ENCODE assay signal across 20 cellular contexts in genomic region chr3:47854267-47854666, GRCh38. TPM values are rescaled to one million over a fixed set of nuclear protein-coding genes. Genes with fewer than 3 reads are reported as not detected.
A peak's percentile ranks its signal among the peaks of the same experiment; 100 is the strongest.
DNase-seq lines count a peak whose midpoint lies in the region; ATAC-seq and TF ChIP-seq lines count a peak whose summit lies in the region.
"Had no signal": no experiment of that assay in that cellular context is flagged by ENCODE, and none has a peak within 500 bp of the region (broad histone marks: within the 10 kb centered on the region; RNA-seq: fewer than 3 reads in every experiment).

No MANE protein-coding gene starts in this region.

- H3K4me1 Mint-ChIP-seq in natural killer cell treated with Interleukin-12 subunit alpha and Interleukin-12 subunit beta and Interleukin-15 and Interleukin-18, amount 100 ng/mL, for 72 hours (ENCODE audit: low read depth in 2 of 2): no peaks in the 10 kb centered on the region
- H3K4me1 Mint-ChIP-seq in natural killer cell: no peaks in the 10 kb centered on the region
- H3K4me1 Mint-ChIP-seq in glutamatergic neuron (ENCODE audit: low read depth, unreplicated experiment): no peaks in the 10 kb centered on the region

- H3K36me3 Mint-ChIP-seq in natural killer cell treated with Interleukin-12 subunit alpha and Interleukin-12 subunit beta and Interleukin-15 and Interleukin-18, amount 100 ng/mL, for 72 hours: no peaks in the 10 kb centered on the region
- H3K36me3 Mint-ChIP-seq in natural killer cell: no peaks in the 10 kb centered on the region
- no peaks in the 10 kb centered on the region for H3K36me3 Mint-ChIP-seq in glutamatergic neuron (ENCODE audit: unreplicated experiment)

- H2AFZ ChIP-seq in osteoblast (ENCODE audit: low read length): no peak overlapping the region

- H3K9me3 ChIP-seq in osteoblast (ENCODE audit: low read depth, low read length): no peaks in the 10 kb centered on the region
- H3K9me3 ChIP-seq in testis: no peaks in the 10 kb centered on the region
- H3K9me3 ChIP-seq: A549, Peyer's patch had no signal

- no peak overlapping the region for H3K4me3 Mint-ChIP-seq in natural killer cell treated with Interleukin-12 subunit alpha and Interleukin-12 subunit beta and Interleukin-15 and Interleukin-18, amount 100 ng/mL, for 72 hours
- no peak overlapping the region for H3K4me3 Mint-ChIP-seq in natural killer cell
- no peak overlapping the region for H3K4me3 Mint-ChIP-seq in glutamatergic neuron (ENCODE audit: unreplicated experiment)
- H3K4me3 Mint-ChIP-seq: B cell, CD14-positive monocyte had no signal

- H3K4me3 ChIP-seq in osteoblast (ENCODE audit: insufficient read depth, low read length): no peak overlapping the region
- no peak overlapping the region for H3K4me3 ChIP-seq in testis
- H3K4me3 ChIP-seq: A549, Peyer's patch had no signal

- no peaks in the 10 kb centered on the region for H3K9me3 Mint-ChIP-seq in natural killer cell treated with Interleukin-12 subunit alpha and Interleukin-12 subunit beta and Interleukin-15 and Interleukin-18, amount 100 ng/mL, for 72 hours
- no peaks in the 10 kb centered on the region for H3K9me3 Mint-ChIP-seq in natural killer cell
- H3K9me3 Mint-ChIP-seq in glutamatergic neuron (ENCODE audit: unreplicated experiment): peaks cover 18% of the 10 kb centered on the region
- H3K9me3 Mint-ChIP-seq: CD14-positive monocyte had no signal

- H3K27me3 Mint-ChIP-seq in natural killer cell treated with Interleukin-12 subunit alpha and Interleukin-12 subunit beta and Interleukin-15 and Interleukin-18, amount 100 ng/mL, for 72 hours: no peaks in the 10 kb centered on the region
- no peaks in the 10 kb centered on the region for H3K27me3 Mint-ChIP-seq in natural killer cell (ENCODE audit: low read depth in 2 of 2)
- H3K27me3 Mint-ChIP-seq in glutamatergic neuron (ENCODE audit: unreplicated experiment): peaks cover 12% of the 10 kb centered on the region
- H3K27me3 Mint-ChIP-seq: B cell had no signal

- peak overlapping the region in 1 of 2 donors; percentile 15 for H3K27ac Mint-ChIP-seq in natural killer cell treated with Interleukin-12 subunit alpha and Interleukin-12 subunit beta and Interleukin-15 and Interleukin-18, amount 100 ng/mL, for 72 hours
- H3K27ac Mint-ChIP-seq in natural killer cell (no peak overlapping the region), glutamatergic neuron (ENCODE audit: unreplicated experiment) (peak overlapping the region; percentile 50)
- H3K27ac Mint-ChIP-seq: B cell had no signal

- no peak overlapping the region for H3K27ac ChIP-seq in osteoblast (ENCODE audit: low read depth, low read length)
- peak overlapping the region; percentile 1 to 59 for H3K27ac ChIP-seq in testis
- H3K27ac ChIP-seq: A549, Peyer's patch had no signal

- peak; percentile 29 for DNase-seq in natural killer cell treated with Interleukin-12 subunit alpha and Interleukin-12 subunit beta and Interleukin-15 and Interleukin-18, amount 100 ng/mL, for 72 hours (ENCODE audit: low spot score)
- DNase-seq in natural killer cell: no peak
- DNase-seq in glutamatergic neuron: no peak
- peak; percentile 58 for DNase-seq in osteoblast (ENCODE audit: insufficient read length, low spot score, missing footprints)
- DNase-seq in testis: no peak
- no peak for DNase-seq in stimulated activated CD4-positive, alpha-beta T cell treated with anti-CD3 and anti-CD28 coated beads, Interleukin-15, amount 100 ng/mL, for 24 hours
- DNase-seq: COR-L47, DMS79, Karpas-422, NCI-H1417 treated with DMSO at 0.1 percent for 48 hours, NCI-H187, NCI-H446, NCI-H526, Peyer's patch had no signal

- H4K20me1 ChIP-seq in osteoblast (ENCODE audit: insufficient read depth, low read length): peaks cover 17% of the 10 kb centered on the region

- TF ChIP-seq POLR2A in testis (IDR thresholded peaks at IDR 0.05): no peak

- intact Hi-C loops in natural killer cell (cut with micrococcal nuclease): no loop called here
- intact Hi-C loops in testis (cut with DNase I; ENCODE audit: low total_unique reads): loop anchor here (10.0 kb wide), 1 partner anchor 301 kb away; no protein-coding TSS in a partner anchor

- H3K4me2 ChIP-seq in osteoblast (ENCODE audit: insufficient read depth, low read length): no peak overlapping the region
- H3K4me2 ChIP-seq: A549 had no signal

- no peaks in the 10 kb centered on the region for H3K4me1 ChIP-seq in osteoblast (ENCODE audit: insufficient read depth, low read length)
- H3K4me1 ChIP-seq in testis: peaks cover 10% of the 10 kb centered on the region
- H3K4me1 ChIP-seq: A549, Peyer's patch had no signal

- WGBS in testis, 2 donors: 62 to 73% methylated on average over 11 of the region's 11 CpGs

- H3K36me3 ChIP-seq in osteoblast (ENCODE audit: insufficient read depth, low read length) (peaks cover 80% of the 10 kb centered on the region), testis (ENCODE audit: low read depth, missing control alignments) (no peaks in the 10 kb centered on the region)

- no peak for ATAC-seq in natural killer cell treated with Interleukin-12 subunit alpha and Interleukin-12 subunit beta and Interleukin-15 and Interleukin-18, amount 100 ng/mL, for 72 hours
- no peak for ATAC-seq in natural killer cell
- ATAC-seq in HG03378 (IDR thresholded peaks at IDR 0.05; ENCODE audit: unreplicated experiment): no peak
- ATAC-seq in HG02973 (IDR thresholded peaks at IDR 0.05; ENCODE audit: unreplicated experiment): no peak
- ATAC-seq: Right ventricle myocardium inferior had no signal

- no peaks in the 10 kb centered on the region for H3K27me3 ChIP-seq in osteoblast (ENCODE audit: insufficient read depth, low read length)
- no peaks in the 10 kb centered on the region for H3K27me3 ChIP-seq in testis
- H3K27me3 ChIP-seq: Peyer's patch had no signal

- H3K79me2 ChIP-seq in osteoblast (ENCODE audit: insufficient read depth, low read length): no peaks in the 10 kb centered on the region

- TF ChIP-seq CTCF in natural killer cell (IDR thresholded peaks at IDR 0.05) (no peak), glutamatergic neuron (IDR thresholded peaks at IDR 0.05; ENCODE audit: partially characterized antibody, unreplicated experiment) (no peak), osteoblast (IDR thresholded peaks at IDR 0.05; ENCODE audit: extremely low read depth, low read depth, low read length) (no peak), testis (IDR thresholded peaks at IDR 0.05) (no peak)

RNA-seq across cellular contexts. Expression of gene DHX30, which starts 51.3 kb away (rescaled TPM):
- 100 to 1,000 TPM; 101 to 177 TPM for total RNA-seq in natural killer cell treated with Interleukin-12 subunit alpha and Interleukin-12 subunit beta and Interleukin-15 and Interleukin-18, amount 100 ng/mL, for 72 hours
- total RNA-seq in natural killer cell (10 to 100 TPM; 72.0 to 83.4 (median 82.1) TPM), glutamatergic neuron (ENCODE audit: unreplicated experiment) (116 TPM), osteoblast (56.6 and 59.4 TPM in 2 replicates), testis (100 to 1,000 TPM; 178 to 187 TPM)
- 216 TPM for polyA plus RNA-seq in testis (ENCODE audit: insufficient read depth, low read depth, low replicate concordance)

Comparison
In these comparisons a context has a peak if more than half of its experiments do, and no peak if none do; other contexts are left out.
1. DNase-seq: peak in natural killer cell treated with Interleukin-12 subunit alpha and Interleukin-12 subunit beta and Interleukin-15 and Interleukin-18, amount 100 ng/mL, for 72 hours (single experiment) and osteoblast (single experiment); none in natural killer cell (single experiment), glutamatergic neuron (single experiment), testis (single experiment) and stimulated activated CD4-positive, alpha-beta T cell treated with anti-CD3 and anti-CD28 coated beads, Interleukin-15, amount 100 ng/mL, for 24 hours (single experiment).